In the genomic region with DNA sequence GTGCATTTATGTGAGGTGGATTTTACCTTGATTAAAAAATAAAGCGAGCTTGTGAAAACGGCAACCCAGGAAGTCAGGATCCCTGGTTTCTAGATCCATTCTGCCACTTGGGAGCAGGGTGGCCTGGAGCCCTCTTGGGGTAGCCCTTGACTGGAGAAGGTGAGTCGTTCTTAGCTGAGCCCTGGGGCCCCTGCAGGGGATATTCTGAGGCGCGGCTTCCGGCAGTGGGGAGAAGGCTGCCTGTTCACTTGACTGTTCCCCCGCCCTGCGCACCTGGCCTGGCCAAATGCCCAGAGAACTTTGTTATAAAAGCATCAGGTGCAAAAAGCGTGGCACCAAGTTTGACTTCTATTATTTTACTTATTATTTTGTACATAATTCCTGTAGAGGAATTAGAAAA, we compare ENCODE assay signal across 1 cellular context.
TF ChIP-seq lines count a peak whose summit lies in the region.

No MANE protein-coding gene starts in this region.

TF ChIP-seq in GM23338, 12 proteins besides CTCF, POLR2A, EP300 and RAD21 (continued from another document):
- TF ChIP-seq, protein P1, sequence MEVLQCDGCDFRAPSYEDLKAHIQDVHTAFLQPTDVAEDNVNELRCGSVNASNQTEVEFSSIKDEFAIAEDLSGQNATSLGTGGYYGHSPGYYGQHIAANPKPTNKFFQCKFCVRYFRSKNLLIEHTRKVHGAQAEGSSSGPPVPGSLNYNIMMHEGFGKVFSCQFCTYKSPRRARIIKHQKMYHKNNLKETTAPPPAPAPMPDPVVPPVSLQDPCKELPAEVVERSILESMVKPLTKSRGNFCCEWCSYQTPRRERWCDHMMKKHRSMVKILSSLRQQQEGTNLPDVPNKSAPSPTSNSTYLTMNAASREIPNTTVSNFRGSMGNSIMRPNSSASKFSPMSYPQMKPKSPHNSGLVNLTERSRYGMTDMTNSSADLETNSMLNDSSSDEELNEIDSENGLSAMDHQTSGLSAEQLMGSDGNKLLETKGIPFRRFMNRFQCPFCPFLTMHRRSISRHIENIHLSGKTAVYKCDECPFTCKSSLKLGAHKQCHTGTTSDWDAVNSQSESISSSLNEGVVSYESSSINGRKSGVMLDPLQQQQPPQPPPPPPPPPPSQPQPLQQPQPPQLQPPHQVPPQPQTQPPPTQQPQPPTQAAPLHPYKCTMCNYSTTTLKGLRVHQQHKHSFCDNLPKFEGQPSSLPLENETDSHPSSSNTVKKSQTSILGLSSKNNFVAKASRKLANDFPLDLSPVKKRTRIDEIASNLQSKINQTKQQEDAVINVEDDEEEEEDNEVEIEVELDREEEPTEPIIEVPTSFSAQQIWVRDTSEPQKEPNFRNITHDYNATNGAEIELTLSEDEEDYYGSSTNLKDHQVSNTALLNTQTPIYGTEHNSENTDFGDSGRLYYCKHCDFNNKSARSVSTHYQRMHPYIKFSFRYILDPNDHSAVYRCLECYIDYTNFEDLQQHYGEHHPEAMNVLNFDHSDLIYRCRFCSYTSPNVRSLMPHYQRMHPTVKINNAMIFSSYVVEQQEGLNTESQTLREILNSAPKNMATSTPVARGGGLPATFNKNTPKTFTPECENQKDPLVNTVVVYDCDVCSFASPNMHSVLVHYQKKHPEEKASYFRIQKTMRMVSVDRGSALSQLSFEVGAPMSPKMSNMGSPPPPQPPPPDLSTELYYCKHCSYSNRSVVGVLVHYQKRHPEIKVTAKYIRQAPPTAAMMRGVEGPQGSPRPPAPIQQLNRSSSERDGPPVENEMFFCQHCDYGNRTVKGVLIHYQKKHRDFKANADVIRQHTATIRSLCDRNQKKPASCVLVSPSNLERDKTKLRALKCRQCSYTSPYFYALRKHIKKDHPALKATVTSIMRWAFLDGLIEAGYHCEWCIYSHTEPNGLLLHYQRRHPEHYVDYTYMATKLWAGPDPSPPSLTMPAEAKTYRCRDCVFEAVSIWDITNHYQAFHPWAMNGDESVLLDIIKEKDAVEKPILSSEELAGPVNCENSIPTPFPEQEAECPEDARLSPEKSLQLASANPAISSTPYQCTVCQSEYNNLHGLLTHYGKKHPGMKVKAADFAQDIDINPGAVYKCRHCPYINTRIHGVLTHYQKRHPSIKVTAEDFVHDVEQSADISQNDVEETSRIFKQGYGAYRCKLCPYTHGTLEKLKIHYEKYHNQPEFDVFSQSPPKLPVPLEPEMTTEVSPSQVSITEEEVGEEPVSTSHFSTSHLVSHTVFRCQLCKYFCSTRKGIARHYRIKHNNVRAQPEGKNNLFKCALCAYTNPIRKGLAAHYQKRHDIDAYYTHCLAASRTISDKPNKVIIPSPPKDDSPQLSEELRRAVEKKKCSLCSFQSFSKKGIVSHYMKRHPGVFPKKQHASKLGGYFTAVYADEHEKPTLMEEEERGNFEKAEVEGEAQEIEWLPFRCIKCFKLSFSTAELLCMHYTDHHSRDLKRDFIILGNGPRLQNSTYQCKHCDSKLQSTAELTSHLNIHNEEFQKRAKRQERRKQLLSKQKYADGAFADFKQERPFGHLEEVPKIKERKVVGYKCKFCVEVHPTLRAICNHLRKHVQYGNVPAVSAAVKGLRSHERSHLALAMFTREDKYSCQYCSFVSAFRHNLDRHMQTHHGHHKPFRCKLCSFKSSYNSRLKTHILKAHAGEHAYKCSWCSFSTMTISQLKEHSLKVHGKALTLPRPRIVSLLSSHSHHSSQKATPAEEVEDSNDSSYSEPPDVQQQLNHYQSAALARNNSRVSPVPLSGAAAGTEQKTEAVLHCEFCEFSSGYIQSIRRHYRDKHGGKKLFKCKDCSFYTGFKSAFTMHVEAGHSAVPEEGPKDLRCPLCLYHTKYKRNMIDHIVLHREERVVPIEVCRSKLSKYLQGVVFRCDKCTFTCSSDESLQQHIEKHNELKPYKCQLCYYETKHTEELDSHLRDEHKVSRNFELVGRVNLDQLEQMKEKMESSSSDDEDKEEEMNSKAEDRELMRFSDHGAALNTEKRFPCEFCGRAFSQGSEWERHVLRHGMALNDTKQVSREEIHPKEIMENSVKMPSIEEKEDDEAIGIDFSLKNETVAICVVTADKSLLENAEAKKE (CRISPR knock-in tag; IDR thresholded peaks at IDR 0.05), result no peak
- TF ChIP-seq JUNB (IDR thresholded peaks at IDR 0.05; ENCODE audit: unreplicated experiment) (no peak), ZNF114 (CRISPR knock-in tag; IDR thresholded peaks at IDR 0.05) (no peak), POLR2AphosphoS5 (IDR thresholded peaks at IDR 0.05; ENCODE audit: low read depth) (no peak)
- TF ChIP-seq, protein P2, sequence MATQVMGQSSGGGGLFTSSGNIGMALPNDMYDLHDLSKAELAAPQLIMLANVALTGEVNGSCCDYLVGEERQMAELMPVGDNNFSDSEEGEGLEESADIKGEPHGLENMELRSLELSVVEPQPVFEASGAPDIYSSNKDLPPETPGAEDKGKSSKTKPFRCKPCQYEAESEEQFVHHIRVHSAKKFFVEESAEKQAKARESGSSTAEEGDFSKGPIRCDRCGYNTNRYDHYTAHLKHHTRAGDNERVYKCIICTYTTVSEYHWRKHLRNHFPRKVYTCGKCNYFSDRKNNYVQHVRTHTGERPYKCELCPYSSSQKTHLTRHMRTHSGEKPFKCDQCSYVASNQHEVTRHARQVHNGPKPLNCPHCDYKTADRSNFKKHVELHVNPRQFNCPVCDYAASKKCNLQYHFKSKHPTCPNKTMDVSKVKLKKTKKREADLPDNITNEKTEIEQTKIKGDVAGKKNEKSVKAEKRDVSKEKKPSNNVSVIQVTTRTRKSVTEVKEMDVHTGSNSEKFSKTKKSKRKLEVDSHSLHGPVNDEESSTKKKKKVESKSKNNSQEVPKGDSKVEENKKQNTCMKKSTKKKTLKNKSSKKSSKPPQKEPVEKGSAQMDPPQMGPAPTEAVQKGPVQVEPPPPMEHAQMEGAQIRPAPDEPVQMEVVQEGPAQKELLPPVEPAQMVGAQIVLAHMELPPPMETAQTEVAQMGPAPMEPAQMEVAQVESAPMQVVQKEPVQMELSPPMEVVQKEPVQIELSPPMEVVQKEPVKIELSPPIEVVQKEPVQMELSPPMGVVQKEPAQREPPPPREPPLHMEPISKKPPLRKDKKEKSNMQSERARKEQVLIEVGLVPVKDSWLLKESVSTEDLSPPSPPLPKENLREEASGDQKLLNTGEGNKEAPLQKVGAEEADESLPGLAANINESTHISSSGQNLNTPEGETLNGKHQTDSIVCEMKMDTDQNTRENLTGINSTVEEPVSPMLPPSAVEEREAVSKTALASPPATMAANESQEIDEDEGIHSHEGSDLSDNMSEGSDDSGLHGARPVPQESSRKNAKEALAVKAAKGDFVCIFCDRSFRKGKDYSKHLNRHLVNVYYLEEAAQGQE (IDR thresholded peaks at IDR 0.05; ENCODE audit: unreplicated experiment), result no peak
